Comparison of ENCODE assay signal across 8 cellular contexts in the genomic region with DNA sequence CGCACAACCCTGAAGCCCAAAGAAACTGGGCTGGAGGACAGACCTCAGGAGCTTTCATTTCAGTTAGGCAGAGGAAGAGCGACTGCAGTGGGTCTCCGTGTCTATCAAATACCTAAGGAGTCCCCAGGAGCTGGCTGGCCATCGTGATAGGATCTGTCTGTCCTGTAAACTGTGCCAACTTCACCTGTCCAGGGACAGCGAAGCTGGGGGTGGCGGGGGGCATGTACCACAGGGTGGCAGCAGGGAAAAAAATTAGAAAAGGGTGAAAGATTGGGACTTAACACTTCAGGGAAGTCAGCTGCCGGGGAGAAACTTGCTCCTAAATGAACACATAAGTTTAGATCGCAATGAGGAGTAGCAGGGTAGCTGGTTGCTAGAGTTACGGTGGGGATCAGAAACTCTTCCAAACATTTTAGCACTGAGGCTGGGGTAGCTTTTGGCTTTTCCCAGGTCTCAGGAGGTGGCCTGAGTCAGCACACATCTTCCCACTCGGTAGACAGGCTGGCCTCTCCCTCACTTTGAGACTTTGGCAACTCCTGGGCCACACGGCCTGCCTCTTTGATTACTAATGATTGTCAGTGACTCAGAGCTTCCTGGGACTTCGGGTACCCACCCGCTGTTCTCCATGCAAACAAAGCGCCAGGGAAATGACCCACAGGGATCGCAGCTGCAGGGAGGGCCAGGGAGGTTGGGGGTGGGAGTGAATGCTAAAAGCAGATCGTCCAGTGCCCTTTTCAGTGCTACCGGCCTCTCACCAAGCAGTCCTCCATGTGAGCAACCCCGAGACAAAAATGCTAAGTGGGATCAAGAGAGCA. TPM values are rescaled to one million over a fixed set of nuclear protein-coding genes. Genes with fewer than 3 reads are reported as not detected.
DNase-seq lines count a peak whose midpoint lies in the region; ATAC-seq, FAIRE-seq and TF ChIP-seq lines count a peak whose summit lies in the region.

No MANE protein-coding gene starts in this region.

- H4K20me1 ChIP-seq in SU-DHL-6 (ENCODE audit: low read depth, low read length): no peaks in the 10 kb centered on the region

- H3K4me1 ChIP-seq in liver (ENCODE audit: control insufficient read depth in 4 of 4, insufficient read depth in 4 of 4, low read length in 3 of 4): peaks cover 18 to 82% (median 67%) of the 10 kb centered on the region in 4 donors

- ATAC-seq in HG03521 (IDR thresholded peaks at IDR 0.05; ENCODE audit: unreplicated experiment): no peak

- 21% methylated on average over 18 of the region's 18 CpGs for WGBS in liver

- H3K36me3 ChIP-seq in SU-DHL-6 (ENCODE audit: low read length) (no peaks in the 10 kb centered on the region; the same call in 1 of the 2 replicates), liver (ENCODE audit: control insufficient read depth in 4 of 4, insufficient read depth in 3 of 4, low read depth in 1 of 4, low read length in 3 of 4) (peaks cover 0 to 16% (median 1%) of the 10 kb centered on the region in 4 donors)

- H3F3A ChIP-seq in SU-DHL-6 (ENCODE audit: insufficient read depth): peaks cover 14% of the 10 kb centered on the region

- H3K9me3 ChIP-seq in SU-DHL-6 (ENCODE audit: insufficient read depth, low read length) (no peaks in the 10 kb centered on the region), liver (ENCODE audit: control insufficient read depth in 4 of 4, low read length in 3 of 4) (no peaks in the 10 kb centered on the region)

- H3K79me2 ChIP-seq in SU-DHL-6 (ENCODE audit: insufficient read depth, low read length): peaks cover 5% of the 10 kb centered on the region; the same call in 1 of the 2 replicates

- H3K27me3 ChIP-seq in SU-DHL-6 (ENCODE audit: low read length) (no peaks in the 10 kb centered on the region), liver (ENCODE audit: control insufficient read depth in 4 of 4, insufficient read depth in 4 of 4, low read length in 3 of 4) (no peaks in the 10 kb centered on the region)

- peak overlapping the region; percentile 46 for H3K4me3 ChIP-seq in AG09309 (ENCODE audit: control insufficient read depth, low read depth, low read length)
- peak overlapping the region; percentile 66 for H3K4me3 ChIP-seq in HFF-Myc (replicated peaks; ENCODE audit: low read depth, low read length)
- H3K4me3 ChIP-seq in SU-DHL-6 (ENCODE audit: insufficient read depth, low read length, poor library complexity, severe bottlenecking): peak overlapping the region; percentile 76
- H3K4me3 ChIP-seq in coronary artery: peak overlapping the region; percentile 88
- H3K4me3 ChIP-seq in liver (ENCODE audit: low read depth in 1 of 3, low read length in 3 of 3): peak overlapping the region; percentile 49 to 74 (median 70)

- DNase-seq in AG09309 (ENCODE audit: low read depth): peak; percentile 81
- no peak for DNase-seq in HFF-Myc (ENCODE audit: extremely low read depth, low read depth)
- peak; percentile 90 for DNase-seq in coronary artery (ENCODE audit: low spot score)
- DNase-seq in stimulated activated CD4-positive, alpha-beta T cell treated with anti-CD3 and anti-CD28 coated beads, Interleukin-4, amount 100 ng/mL, for 24 hours: peak; percentile 63
- DNase-seq in D721Med (ENCODE audit: insufficient read length, low spot score): no peak

- peak in 1 of 2 donors; percentile 21 for TF ChIP-seq RAD21 in liver (IDR thresholded peaks at IDR 0.05)

- peak overlapping the region; percentile 96 for H3K9ac ChIP-seq in SU-DHL-6 (ENCODE audit: low read length)
- peak overlapping the region; percentile 80 to 84 for H3K9ac ChIP-seq in liver (ENCODE audit: low read depth in 1 of 2, low read length in 2 of 2)

- FAIRE-seq in D721Med (lab: Jason Lieb, UNC): no peak

- peak overlapping the region; percentile 89 for H3K4me2 ChIP-seq in SU-DHL-6 (ENCODE audit: low read depth, low read length, poor library complexity, severe bottlenecking)

- H3K27ac ChIP-seq in SU-DHL-6 (ENCODE audit: low read depth, low read length) (no peak overlapping the region), coronary artery (peak overlapping the region; percentile 96 to 98), liver (ENCODE audit: low read depth in 1 of 2, low read length in 2 of 2) (peak overlapping the region; percentile 97 to 99)

- TF ChIP-seq CTCF in AG09309 (IDR thresholded peaks at IDR 0.05; ENCODE audit: control insufficient read depth, insufficient read depth, low read depth, low read length, missing control alignments) (peak; percentile 4), HFF-Myc (IDR thresholded peaks at IDR 0.05; ENCODE audit: low read depth, low read length, missing control alignments) (no peak), SU-DHL-6 (IDR thresholded peaks at IDR 0.05; ENCODE audit: insufficient read depth, low read length, poor library complexity, severe bottlenecking) (no peak), coronary artery (IDR thresholded peaks at IDR 0.05) (no peak), liver (IDR thresholded peaks at IDR 0.05; ENCODE audit: low read depth, low read length, missing input control) (no peak), D721Med (IDR thresholded peaks at IDR 0.05; ENCODE audit: insufficient read depth, missing control alignments) (no peak)

- peak overlapping the region; percentile 70 for H2AFZ ChIP-seq in SU-DHL-6 (ENCODE audit: low read depth, low read length, severe bottlenecking)

- H3K9me2 ChIP-seq in SU-DHL-6 (replicated peaks; ENCODE audit: insufficient read depth, low read length): no peaks in the 10 kb centered on the region

TF ChIP-seq in liver, 16 proteins besides CTCF, POLR2A, EP300 and RAD21 (continues in another document):
- TF ChIP-seq GABPA (IDR thresholded peaks at IDR 0.05 in 1 of 2, conservative IDR thresholded peaks at IDR 0.05 in 1 of 2): no peak
- peak; percentile 38 to 79 for TF ChIP-seq RXRA (IDR thresholded peaks at IDR 0.05)
- TF ChIP-seq JUND (IDR thresholded peaks at IDR 0.05): peak; percentile 88 to 93
- TF ChIP-seq HNF4G (IDR thresholded peaks at IDR 0.05): peak; percentile 15
- peak in 1 of 2 donors; percentile 39 for TF ChIP-seq EGR1 (IDR thresholded peaks at IDR 0.05; ENCODE audit: low read depth in 2 of 2)
- TF ChIP-seq NR2F2 (IDR thresholded peaks at IDR 0.05): no peak
- no peak for TF ChIP-seq FOXA1 (IDR thresholded peaks at IDR 0.05)
- TF ChIP-seq, protein P1, sequence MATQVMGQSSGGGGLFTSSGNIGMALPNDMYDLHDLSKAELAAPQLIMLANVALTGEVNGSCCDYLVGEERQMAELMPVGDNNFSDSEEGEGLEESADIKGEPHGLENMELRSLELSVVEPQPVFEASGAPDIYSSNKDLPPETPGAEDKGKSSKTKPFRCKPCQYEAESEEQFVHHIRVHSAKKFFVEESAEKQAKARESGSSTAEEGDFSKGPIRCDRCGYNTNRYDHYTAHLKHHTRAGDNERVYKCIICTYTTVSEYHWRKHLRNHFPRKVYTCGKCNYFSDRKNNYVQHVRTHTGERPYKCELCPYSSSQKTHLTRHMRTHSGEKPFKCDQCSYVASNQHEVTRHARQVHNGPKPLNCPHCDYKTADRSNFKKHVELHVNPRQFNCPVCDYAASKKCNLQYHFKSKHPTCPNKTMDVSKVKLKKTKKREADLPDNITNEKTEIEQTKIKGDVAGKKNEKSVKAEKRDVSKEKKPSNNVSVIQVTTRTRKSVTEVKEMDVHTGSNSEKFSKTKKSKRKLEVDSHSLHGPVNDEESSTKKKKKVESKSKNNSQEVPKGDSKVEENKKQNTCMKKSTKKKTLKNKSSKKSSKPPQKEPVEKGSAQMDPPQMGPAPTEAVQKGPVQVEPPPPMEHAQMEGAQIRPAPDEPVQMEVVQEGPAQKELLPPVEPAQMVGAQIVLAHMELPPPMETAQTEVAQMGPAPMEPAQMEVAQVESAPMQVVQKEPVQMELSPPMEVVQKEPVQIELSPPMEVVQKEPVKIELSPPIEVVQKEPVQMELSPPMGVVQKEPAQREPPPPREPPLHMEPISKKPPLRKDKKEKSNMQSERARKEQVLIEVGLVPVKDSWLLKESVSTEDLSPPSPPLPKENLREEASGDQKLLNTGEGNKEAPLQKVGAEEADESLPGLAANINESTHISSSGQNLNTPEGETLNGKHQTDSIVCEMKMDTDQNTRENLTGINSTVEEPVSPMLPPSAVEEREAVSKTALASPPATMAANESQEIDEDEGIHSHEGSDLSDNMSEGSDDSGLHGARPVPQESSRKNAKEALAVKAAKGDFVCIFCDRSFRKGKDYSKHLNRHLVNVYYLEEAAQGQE (IDR thresholded peaks at IDR 0.05): peak; percentile 72
- TF ChIP-seq YY1 (IDR thresholded peaks at IDR 0.05): no peak
- TF ChIP-seq, protein P2, sequence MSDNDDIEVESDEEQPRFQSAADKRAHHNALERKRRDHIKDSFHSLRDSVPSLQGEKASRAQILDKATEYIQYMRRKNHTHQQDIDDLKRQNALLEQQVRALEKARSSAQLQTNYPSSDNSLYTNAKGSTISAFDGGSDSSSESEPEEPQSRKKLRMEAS (IDR thresholded peaks at IDR 0.05): no peak
- TF ChIP-seq SP1 (IDR thresholded peaks at IDR 0.05): peak; percentile 66
- peak; percentile 37 for TF ChIP-seq FOXA2 (IDR thresholded peaks at IDR 0.05)
- TF ChIP-seq ATF3 (IDR thresholded peaks at IDR 0.05): peak; percentile 71
- no peak for TF ChIP-seq TAF1 (conservative IDR thresholded peaks at IDR 0.05)
- peak; percentile 25 to 65 for TF ChIP-seq HNF4A (conservative IDR thresholded peaks at IDR 0.05)

RNA-seq across cellular contexts. Expression of gene MTFP1, which starts 2.9 kb away (rescaled TPM):
- total RNA-seq in liver: 1 to 10 TPM; 6.8 to 9.5 TPM
- polyA plus RNA-seq in liver: 10 to 100 TPM in 1 of 2 donors, 1 to 10 TPM in 1; 8.2 to 20.2 TPM

RNA-seq across cellular contexts. Expression of gene SEC14L2, which starts 25.9 kb away (rescaled TPM):
- 100 to 1,000 TPM in 1 of 2 donors, 1 to 10 TPM in 1; 6.5 to 110 TPM for total RNA-seq in liver
- polyA plus RNA-seq in liver: 10 to 100 TPM; 27.6 to 71.6 TPM

RNA-seq across cellular contexts. Expression of gene RNF215, which starts 35.5 kb away (rescaled TPM):
- total RNA-seq in liver: 1 to 10 TPM; 7.2 to 7.3 TPM
- polyA plus RNA-seq in liver: 1 to 10 TPM in 1 of 2 donors, under 1 TPM in 1; 0.71 to 4.4 TPM

RNA-seq across cellular contexts. Expression of gene SEC14L3, which starts 49.1 kb away (rescaled TPM):
- total RNA-seq in liver: under 1 TPM in 1 of 2 donors, not detected in 1; 0.33 TPM
- polyA plus RNA-seq in liver: under 1 TPM in 1 of 2 donors, not detected in 1; 0.32 TPM

Comparison
In these comparisons a context has a peak if more than half of its experiments do, and no peak if none do; other contexts are left out.
1. DNase-seq: peak in AG09309 (single experiment), coronary artery (single experiment) and stimulated activated CD4-positive, alpha-beta T cell treated with anti-CD3 and anti-CD28 coated beads, Interleukin-4, amount 100 ng/mL, for 24 hours (single experiment); none in HFF-Myc (single experiment) and D721Med (single experiment).
2. Peak in every context shown above with its lines, with median percentiles within 50 percentile points of each other: H3K4me3 ChIP-seq.